7 cellular contexts compared by ENCODE assay signal in genomic region chr1:89543632-89544031, GRCh38. TPM values are rescaled to one million over a fixed set of nuclear protein-coding genes. Genes with fewer than 3 reads are reported as not detected.
A peak's percentile ranks its signal among the peaks of the same experiment; 100 is the strongest.
DNase-seq lines count a peak whose midpoint lies in the region; ATAC-seq and TF ChIP-seq lines count a peak whose summit lies in the region.
"Not testable (repeated sequence)": the region's sequence is repeated elsewhere in the genome, so short reads cannot be mapped to it uniquely, and the experiment has no call there.

No MANE protein-coding gene starts in this region.

- POLR2A ChIA-PET in activated CD4-positive, alpha-beta memory T cell treated with anti-CD3 and anti-CD28 coated beads for 36 hours (lab: Charles Lee) = interaction anchor here (1.3 kb wide), 1 partner anchor 68 kb away, joined by 3 read pairs; no protein-coding TSS in a partner anchor

- intact Hi-C loops in activated CD4-positive, alpha-beta memory T cell treated with anti-CD3 and anti-CD28 coated beads for 36 hours (cut with micrococcal nuclease) = loop anchor here (2.0 kb wide), 1 partner anchor 65 kb away; no protein-coding TSS in a partner anchor
- intact Hi-C loops in activated T-helper 1 cell treated with anti-CD3 and anti-CD28 coated beads, Interleukin-12 subunit alpha, Interleukin-12 subunit beta, Interleukin-2, Interleukin-4 antibody, amounts not matched to agents 30 ng/mL and 10 ng/mL and 1 ng/mL, durations not matched to agents 14 hours and 24 hours and 36 hours (cut with micrococcal nuclease) = loop anchor here (2.0 kb wide), 2 partner anchors 417 to 559 kb away; partner anchors contain the start of gene GBP2
- intact Hi-C loops in dorsolateral prefrontal cortex (cut with DNase I) = not testable (repeated sequence)

- H3K27me3 ChIP-seq in dorsolateral prefrontal cortex = not testable (repeated sequence)

- peak overlapping the region; percentile 2 for H3K27ac Mint-ChIP-seq in T-helper 17 cell
- peak overlapping the region; percentile 85 for H3K27ac Mint-ChIP-seq in activated CD4-positive, alpha-beta memory T cell treated with anti-CD3 and anti-CD28 coated beads for 36 hours
- H3K27ac Mint-ChIP-seq in activated T-helper 1 cell treated with anti-CD3 and anti-CD28 coated beads, Interleukin-12 subunit alpha, Interleukin-12 subunit beta, Interleukin-2, Interleukin-4 antibody, amounts not matched to agents 30 ng/mL and 10 ng/mL and 1 ng/mL, durations not matched to agents 14 hours and 24 hours and 36 hours = peak overlapping the region; percentile 90
- H3K27ac Mint-ChIP-seq in activated naive CD4-positive, alpha-beta T cell treated with anti-CD3 and anti-CD28 coated beads, Interleukin-2, amount 50 U/mL, for 24 hours = peak overlapping the region; percentile 87
- H3K27ac Mint-ChIP-seq in activated naive CD8-positive, alpha-beta T cell treated with anti-CD3 and anti-CD28 coated beads, Interleukin-2, amount 50 U/mL, for 24 hours = peak overlapping the region; percentile 95
- H3K27ac Mint-ChIP-seq in stimulated activated naive CD8-positive, alpha-beta T cell treated with anti-CD3 and anti-CD28 coated beads, Interleukin-15, Interleukin-2, amounts not matched to agents 100 ng/mL and 50 ng/mL, for 24 hours = peak overlapping the region; percentile 98

- H3K9me3 ChIP-seq in T-helper 17 cell (ENCODE audit: control insufficient read depth, low read length, poor library complexity, severe bottlenecking) = not testable (repeated sequence)

- not testable (repeated sequence) for ATAC-seq in T-helper 17 cell; activated naive CD8-positive, alpha-beta T cell treated with anti-CD3 and anti-CD28 coated beads, Interleukin-2, amount 50 U/mL, for 24 hours

- peak overlapping the region in 1 of 59 donors; percentile 10 for H3K4me3 ChIP-seq in dorsolateral prefrontal cortex

- not testable (repeated sequence) for H3K4me3 Mint-ChIP-seq in T-helper 17 cell; activated CD4-positive, alpha-beta memory T cell treated with anti-CD3 and anti-CD28 coated beads for 36 hours; activated T-helper 1 cell treated with anti-CD3 and anti-CD28 coated beads, Interleukin-12 subunit alpha, Interleukin-12 subunit beta, Interleukin-2, Interleukin-4 antibody, amounts not matched to agents 30 ng/mL and 10 ng/mL and 1 ng/mL, durations not matched to agents 14 hours and 24 hours and 36 hours; activated naive CD4-positive, alpha-beta T cell treated with anti-CD3 and anti-CD28 coated beads, Interleukin-2, amount 50 U/mL, for 24 hours; activated naive CD8-positive, alpha-beta T cell treated with anti-CD3 and anti-CD28 coated beads, Interleukin-2, amount 50 U/mL, for 24 hours; stimulated activated naive CD8-positive, alpha-beta T cell treated with anti-CD3 and anti-CD28 coated beads, Interleukin-15, Interleukin-2, amounts not matched to agents 100 ng/mL and 50 ng/mL, for 24 hours

- H3K27me3 Mint-ChIP-seq in T-helper 17 cell; activated CD4-positive, alpha-beta memory T cell treated with anti-CD3 and anti-CD28 coated beads for 36 hours; activated T-helper 1 cell treated with anti-CD3 and anti-CD28 coated beads, Interleukin-12 subunit alpha, Interleukin-12 subunit beta, Interleukin-2, Interleukin-4 antibody, amounts not matched to agents 30 ng/mL and 10 ng/mL and 1 ng/mL, durations not matched to agents 14 hours and 24 hours and 36 hours (ENCODE audit: insufficient read depth); activated naive CD4-positive, alpha-beta T cell treated with anti-CD3 and anti-CD28 coated beads, Interleukin-2, amount 50 U/mL, for 24 hours; activated naive CD8-positive, alpha-beta T cell treated with anti-CD3 and anti-CD28 coated beads, Interleukin-2, amount 50 U/mL, for 24 hours; stimulated activated naive CD8-positive, alpha-beta T cell treated with anti-CD3 and anti-CD28 coated beads, Interleukin-15, Interleukin-2, amounts not matched to agents 100 ng/mL and 50 ng/mL, for 24 hours: not testable (repeated sequence)

- peak overlapping the region in 56 of 59 donors; percentile 3 to 89 (median 75) for H3K27ac ChIP-seq in dorsolateral prefrontal cortex

- TF ChIP-seq CTCF in dorsolateral prefrontal cortex (IDR thresholded peaks at IDR 0.05 in 54 of 56, conservative IDR thresholded peaks at IDR 0.05 in 2 of 56; ENCODE audit: low read depth in 1 of 56, partially characterized antibody in 56 of 56) = not testable (repeated sequence)

- not testable (repeated sequence) for DNase-seq in T-helper 17 cell; activated CD4-positive, alpha-beta memory T cell treated with anti-CD3 and anti-CD28 coated beads for 36 hours; activated T-helper 1 cell treated with anti-CD3 and anti-CD28 coated beads, Interleukin-12 subunit alpha, Interleukin-12 subunit beta, Interleukin-2, Interleukin-4 antibody, amounts not matched to agents 30 ng/mL and 10 ng/mL and 1 ng/mL, durations not matched to agents 14 hours and 24 hours and 36 hours (ENCODE audit: low spot score); activated naive CD8-positive, alpha-beta T cell treated with anti-CD3 and anti-CD28 coated beads, Interleukin-2, amount 50 U/mL, for 24 hours; dorsolateral prefrontal cortex

- H3K9me3 Mint-ChIP-seq in activated CD4-positive, alpha-beta memory T cell treated with anti-CD3 and anti-CD28 coated beads for 36 hours; activated T-helper 1 cell treated with anti-CD3 and anti-CD28 coated beads, Interleukin-12 subunit alpha, Interleukin-12 subunit beta, Interleukin-2, Interleukin-4 antibody, amounts not matched to agents 30 ng/mL and 10 ng/mL and 1 ng/mL, durations not matched to agents 14 hours and 24 hours and 36 hours; activated naive CD4-positive, alpha-beta T cell treated with anti-CD3 and anti-CD28 coated beads, Interleukin-2, amount 50 U/mL, for 24 hours; activated naive CD8-positive, alpha-beta T cell treated with anti-CD3 and anti-CD28 coated beads, Interleukin-2, amount 50 U/mL, for 24 hours; stimulated activated naive CD8-positive, alpha-beta T cell treated with anti-CD3 and anti-CD28 coated beads, Interleukin-15, Interleukin-2, amounts not matched to agents 100 ng/mL and 50 ng/mL, for 24 hours: not testable (repeated sequence)

- H3K4me1 Mint-ChIP-seq in T-helper 17 cell = peaks cover 34% of the 10 kb centered on the region
- H3K4me1 Mint-ChIP-seq in activated CD4-positive, alpha-beta memory T cell treated with anti-CD3 and anti-CD28 coated beads for 36 hours (ENCODE audit: low read depth) = peaks cover 82% of the 10 kb centered on the region
- peaks cover 80% of the 10 kb centered on the region for H3K4me1 Mint-ChIP-seq in activated T-helper 1 cell treated with anti-CD3 and anti-CD28 coated beads, Interleukin-12 subunit alpha, Interleukin-12 subunit beta, Interleukin-2, Interleukin-4 antibody, amounts not matched to agents 30 ng/mL and 10 ng/mL and 1 ng/mL, durations not matched to agents 14 hours and 24 hours and 36 hours (ENCODE audit: low read depth)
- peaks cover 85% of the 10 kb centered on the region for H3K4me1 Mint-ChIP-seq in activated naive CD4-positive, alpha-beta T cell treated with anti-CD3 and anti-CD28 coated beads, Interleukin-2, amount 50 U/mL, for 24 hours
- peaks cover 87% of the 10 kb centered on the region for H3K4me1 Mint-ChIP-seq in activated naive CD8-positive, alpha-beta T cell treated with anti-CD3 and anti-CD28 coated beads, Interleukin-2, amount 50 U/mL, for 24 hours
- peaks cover 93% of the 10 kb centered on the region for H3K4me1 Mint-ChIP-seq in stimulated activated naive CD8-positive, alpha-beta T cell treated with anti-CD3 and anti-CD28 coated beads, Interleukin-15, Interleukin-2, amounts not matched to agents 100 ng/mL and 50 ng/mL, for 24 hours (ENCODE audit: low read depth)

- CTCF ChIA-PET in activated CD4-positive, alpha-beta memory T cell treated with anti-CD3 and anti-CD28 coated beads for 36 hours (lab: Charles Lee) = not testable (repeated sequence)

- H3K36me3 Mint-ChIP-seq in T-helper 17 cell (ENCODE audit: low read depth) = not testable (repeated sequence)
- H3K36me3 Mint-ChIP-seq in activated CD4-positive, alpha-beta memory T cell treated with anti-CD3 and anti-CD28 coated beads for 36 hours = peaks cover 29% of the 10 kb centered on the region
- H3K36me3 Mint-ChIP-seq in activated T-helper 1 cell treated with anti-CD3 and anti-CD28 coated beads, Interleukin-12 subunit alpha, Interleukin-12 subunit beta, Interleukin-2, Interleukin-4 antibody, amounts not matched to agents 30 ng/mL and 10 ng/mL and 1 ng/mL, durations not matched to agents 14 hours and 24 hours and 36 hours (ENCODE audit: low read depth) = peaks cover 44% of the 10 kb centered on the region
- H3K36me3 Mint-ChIP-seq in activated naive CD4-positive, alpha-beta T cell treated with anti-CD3 and anti-CD28 coated beads, Interleukin-2, amount 50 U/mL, for 24 hours = peaks cover 39% of the 10 kb centered on the region
- H3K36me3 Mint-ChIP-seq in activated naive CD8-positive, alpha-beta T cell treated with anti-CD3 and anti-CD28 coated beads, Interleukin-2, amount 50 U/mL, for 24 hours (ENCODE audit: low read depth) = peaks cover 52% of the 10 kb centered on the region
- peaks cover 54% of the 10 kb centered on the region for H3K36me3 Mint-ChIP-seq in stimulated activated naive CD8-positive, alpha-beta T cell treated with anti-CD3 and anti-CD28 coated beads, Interleukin-15, Interleukin-2, amounts not matched to agents 100 ng/mL and 50 ng/mL, for 24 hours (ENCODE audit: low read depth)

RNA-seq across cellular contexts. Expression of gene LRRC8B, which starts 19.0 kb away (rescaled TPM):
- total RNA-seq in T-helper 17 cell (10 to 100 TPM; 12.1 to 24.0 TPM), dorsolateral prefrontal cortex (100 to 1,000 TPM in 21 of 120 experiments, 10 to 100 TPM in 99; 38.4 to 137 (median 85.9) TPM)
- 10 to 100 TPM; 41.1 to 42.1 TPM for total RNA-seq in activated CD4-positive, alpha-beta memory T cell treated with anti-CD3 and anti-CD28 coated beads for 36 hours
- 62.3 and 69.9 TPM in 2 replicates for total RNA-seq in activated T-helper 1 cell treated with anti-CD3 and anti-CD28 coated beads, Interleukin-12 subunit alpha, Interleukin-12 subunit beta, Interleukin-2, Interleukin-4 antibody, amounts not matched to agents 30 ng/mL and 10 ng/mL and 1 ng/mL, durations not matched to agents 14 hours and 24 hours and 36 hours

Comparison
In these comparisons a context has a peak if more than half of its experiments do, and no peak if none do; other contexts are left out.
1. H3K27ac Mint-ChIP-seq: peak in every context shown above with its lines; median percentile 98 in stimulated activated naive CD8-positive, alpha-beta T cell treated with anti-CD3 and anti-CD28 coated beads, Interleukin-15, Interleukin-2, amounts not matched to agents 100 ng/mL and 50 ng/mL, for 24 hours; 95 in activated naive CD8-positive, alpha-beta T cell treated with anti-CD3 and anti-CD28 coated beads, Interleukin-2, amount 50 U/mL, for 24 hours; 90 in activated T-helper 1 cell treated with anti-CD3 and anti-CD28 coated beads, Interleukin-12 subunit alpha, Interleukin-12 subunit beta, Interleukin-2, Interleukin-4 antibody, amounts not matched to agents 30 ng/mL and 10 ng/mL and 1 ng/mL, durations not matched to agents 14 hours and 24 hours and 36 hours; 87 in activated naive CD4-positive, alpha-beta T cell treated with anti-CD3 and anti-CD28 coated beads, Interleukin-2, amount 50 U/mL, for 24 hours; 85 in activated CD4-positive, alpha-beta memory T cell treated with anti-CD3 and anti-CD28 coated beads for 36 hours; 2 in T-helper 17 cell.